Comparison of ENCODE assay signal across 1 cellular context in the genomic region with DNA sequence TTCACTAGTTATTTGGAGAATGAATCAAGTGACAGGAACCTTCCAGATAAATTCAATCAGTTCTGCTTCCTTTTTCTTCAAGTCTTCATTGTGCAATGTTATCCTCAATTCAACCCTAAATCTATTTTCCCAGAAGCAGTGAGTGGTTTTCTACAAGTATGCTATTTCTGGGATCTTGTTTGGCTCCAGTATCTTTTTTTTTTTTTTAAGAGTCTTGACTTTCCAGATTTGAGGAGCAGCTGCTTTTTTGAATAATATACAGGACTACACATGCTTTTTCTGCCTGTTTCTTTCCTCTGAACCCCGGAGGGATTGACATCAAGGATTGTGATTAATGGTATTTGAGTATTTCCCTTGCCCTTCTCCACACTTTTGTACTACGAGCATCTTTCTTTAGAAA.
TF ChIP-seq lines count a peak whose summit lies in the region.

No MANE protein-coding gene starts in this region.

TF ChIP-seq in HepG2, 621 proteins besides CTCF, POLR2A, EP300 and RAD21 (continued from another document):
- TF ChIP-seq ARID5B (CRISPR knock-in tag; IDR thresholded peaks at IDR 0.05) (no peak), NFE2 (CRISPR knock-in tag; IDR thresholded peaks at IDR 0.05) (no peak), ZNF775 (CRISPR knock-in tag; IDR thresholded peaks at IDR 0.05; ENCODE audit: borderline replicate concordance) (no peak), ZNF274 (CRISPR knock-in tag; IDR thresholded peaks at IDR 0.05) (no peak), FOXK1 (CRISPR knock-in tag; IDR thresholded peaks at IDR 0.05; ENCODE audit: borderline replicate concordance, low read depth) (no peak), ZNF83 (CRISPR knock-in tag; IDR thresholded peaks at IDR 0.05; ENCODE audit: borderline replicate concordance) (no peak), ATRX (CRISPR knock-in tag; IDR thresholded peaks at IDR 0.05; ENCODE audit: borderline replicate concordance) (no peak), HIC2 (CRISPR knock-in tag; IDR thresholded peaks at IDR 0.05; ENCODE audit: low read depth) (no peak)
